2 cellular contexts compared by ENCODE assay signal in genomic region chr1:9233241-9233941, GRCh38.
TF ChIP-seq lines count a peak whose summit lies in the region.

No MANE protein-coding gene starts in this region.

TF ChIP-seq in H1, 55 proteins besides CTCF, POLR2A, EP300 and RAD21:
- TF ChIP-seq ASH2L (IDR thresholded peaks at IDR 0.05; ENCODE audit: low read length) = no peak
- no peak for TF ChIP-seq CHD2 (IDR thresholded peaks at IDR 0.05; ENCODE audit: low read length)
- TF ChIP-seq RNF2 (IDR thresholded peaks at IDR 0.05; ENCODE audit: borderline replicate concordance, low read depth, low read length, missing control alignments, poor library complexity, severe bottlenecking) = no peak
- no peak for TF ChIP-seq SIX5 (IDR thresholded peaks at IDR 0.05; ENCODE audit: low read depth, low read length)
- no peak for TF ChIP-seq RFX5 (IDR thresholded peaks at IDR 0.05; ENCODE audit: borderline replicate concordance, low read depth, low read length)

TF ChIP-seq in GM12891, 5 proteins besides CTCF, POLR2A, EP300 and RAD21:
- TF ChIP-seq TAF1 (IDR thresholded peaks at IDR 0.05; ENCODE audit: low read depth, low read length) (no peak), PAX5 (IDR thresholded peaks at IDR 0.05; ENCODE audit: insufficient read depth, low read length, severe bottlenecking) (no peak)
